Comparison of ENCODE assay signal across 8 cellular contexts in the genomic region with DNA sequence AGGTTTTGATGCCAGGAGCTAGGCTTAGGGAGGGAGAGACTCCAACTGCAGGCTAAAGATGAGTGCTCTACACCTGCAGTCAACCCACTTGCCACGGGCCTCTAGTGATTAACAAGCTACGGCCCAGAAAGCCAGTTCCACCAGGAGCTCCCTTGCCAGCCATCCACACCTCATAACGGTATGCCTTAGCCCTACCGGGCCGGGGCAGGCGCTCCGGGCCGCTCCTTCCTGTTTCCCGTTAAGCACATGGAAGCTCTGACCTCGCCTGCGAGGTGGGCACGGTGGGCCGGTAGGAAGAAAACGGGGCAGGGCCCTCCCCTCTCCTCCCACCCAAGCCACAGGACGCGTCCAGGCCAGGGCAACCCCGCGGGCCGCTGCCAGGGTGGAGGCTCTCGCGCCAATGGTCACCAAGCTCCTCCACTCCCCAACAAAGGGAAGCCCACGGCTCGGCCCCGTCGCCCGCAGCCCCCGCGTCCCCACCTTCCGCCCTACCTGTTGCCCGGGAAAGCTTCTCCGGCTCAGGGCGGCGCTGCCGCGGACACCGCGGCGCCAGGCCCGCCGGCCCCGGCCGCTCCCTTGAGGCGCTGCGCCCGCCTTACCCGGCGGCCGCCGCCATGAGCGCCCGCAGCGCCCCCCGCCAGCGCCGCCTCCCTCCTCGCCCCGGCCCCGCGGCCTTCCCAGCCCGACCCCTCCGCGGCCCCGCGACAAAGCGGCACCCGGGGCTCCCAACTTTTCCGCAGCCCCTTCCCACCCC. TPM values are rescaled to one million over a fixed set of nuclear protein-coding genes. Genes with fewer than 3 reads are reported as not detected.
A peak's percentile ranks its signal among the peaks of the same experiment; 100 is the strongest.
DNase-seq lines count a peak whose midpoint lies in the region; ATAC-seq and TF ChIP-seq lines count a peak whose summit lies in the region.

No MANE protein-coding gene starts in this region.

- H3K4me1 ChIP-seq in Caco-2, result peaks cover 72% of the 10 kb centered on the region

- TF ChIP-seq CTCF in Caco-2 (IDR thresholded peaks at IDR 0.05; ENCODE audit: insufficient read depth in 1 of 2, low read depth in 1 of 2, low read length in 1 of 2, severe bottlenecking in 1 of 2, unreplicated experiment in 1 of 2) (no peak), WTC11 (IDR thresholded peaks at IDR 0.05) (no peak)

- H3K36me3 Mint-ChIP-seq in Caco-2 (ENCODE audit: insufficient read depth, unreplicated experiment), result peaks cover 37% of the 10 kb centered on the region
- H3K36me3 Mint-ChIP-seq in WTC11, result peaks cover under 1% of the 10 kb centered on the region
- peaks cover 14% of the 10 kb centered on the region for H3K36me3 Mint-ChIP-seq in central memory CD8-positive, alpha-beta T cell (ENCODE audit: insufficient read depth)

- DNase-seq in Caco-2, result peak in 1 of 2 experiments; percentile 45
- DNase-seq in WTC11 (ENCODE audit: low spot score), result peak; percentile 39
- DNase-seq in central memory CD8-positive, alpha-beta T cell (ENCODE audit: low spot score in 2 of 2), result peak in 1 of 2 donors; percentile 16
- DNase-seq in left colon, result peak; percentile 39 to 63
- peak in 2 of 3 experiments; percentile 9 to 29 for DNase-seq in stimulated activated CD4-positive, alpha-beta T cell treated with anti-CD3 and anti-CD28 coated beads, TNF-alpha, amount 100 ng/mL, for 4 hours (ENCODE audit: low read depth in 3 of 3)
- DNase-seq in NCI-H1436 treated with DMSO at 0.1 percent for 48 hours (lab: John Stamatoyannopoulos, UW), result no peak

- H3K27ac Mint-ChIP-seq in Caco-2 (ENCODE audit: unreplicated experiment), result peak overlapping the region; percentile 91
- no peak overlapping the region for H3K27ac Mint-ChIP-seq in WTC11
- peak overlapping the region; percentile 88 for H3K27ac Mint-ChIP-seq in central memory CD8-positive, alpha-beta T cell (ENCODE audit: low read depth)

- H3K27me3 Mint-ChIP-seq in Caco-2 (ENCODE audit: insufficient read depth, unreplicated experiment) (no peaks in the 10 kb centered on the region), WTC11 (ENCODE audit: low read depth) (peaks cover 3% of the 10 kb centered on the region; the same call in 1 of the 2 replicates)
- H3K27me3 Mint-ChIP-seq in central memory CD8-positive, alpha-beta T cell, result no peaks in the 10 kb centered on the region

- H3K9me3 ChIP-seq in Caco-2 (no peaks in the 10 kb centered on the region), KOPT-K1 (ENCODE audit: insufficient read depth, low read length, poor library complexity, severe bottlenecking) (no peaks in the 10 kb centered on the region)

- no peaks in the 10 kb centered on the region for H3K27me3 ChIP-seq in Caco-2 (replicated peaks; ENCODE audit: control insufficient read depth, insufficient read depth, low read length)

- H3K9me3 Mint-ChIP-seq in Caco-2 (ENCODE audit: unreplicated experiment) (no peaks in the 10 kb centered on the region), WTC11 (no peaks in the 10 kb centered on the region)
- no peaks in the 10 kb centered on the region for H3K9me3 Mint-ChIP-seq in central memory CD8-positive, alpha-beta T cell

- intact Hi-C loops in Caco-2 (cut with micrococcal nuclease; ENCODE audit: unreplicated experiment) (loop anchor here (10.0 kb wide), 1 partner anchor 409 kb away; no protein-coding TSS in a partner anchor), left colon (cut with DNase I, micrococcal nuclease) (no loop called here)

- peak overlapping the region; percentile 91 for H3K4me3 Mint-ChIP-seq in Caco-2 (ENCODE audit: unreplicated experiment)
- peak overlapping the region; percentile 74 for H3K4me3 Mint-ChIP-seq in WTC11
- H3K4me3 Mint-ChIP-seq in central memory CD8-positive, alpha-beta T cell, result peak overlapping the region; percentile 87

- H3K36me3 ChIP-seq in Caco-2 (ENCODE audit: control insufficient read depth, insufficient read depth, low read length) (no peaks in the 10 kb centered on the region), KOPT-K1 (ENCODE audit: insufficient read depth, low read length) (peaks cover 27% of the 10 kb centered on the region)

- H3K27ac ChIP-seq in KOPT-K1 (ENCODE audit: low read depth, low read length, poor library complexity, severe bottlenecking), result peak overlapping the region; percentile 94

- POLR2A ChIA-PET in Caco-2 (lab: Charles Lee) (interaction anchor here (0.6 kb wide), 3 partner anchors 9 to 39 kb away, joined by 3 read pairs; no protein-coding TSS in a partner anchor), WTC11 (lab: Charles Lee) (interaction anchor here (0.8 to 1.3 kb wide), 2 partner anchors 277 to 345 kb away, joined by 4 read pairs; a partner anchor contains a TSS)

- peak overlapping the region; percentile 96 for H3K4me3 ChIP-seq in Caco-2 (ENCODE audit: low read depth, low read length)

- CTCF ChIA-PET in Caco-2 (lab: Charles Lee) (interaction anchor here (0.6 to 1.6 kb wide), 2 partner anchors 52 to 185 kb away, joined by 4 read pairs; no protein-coding TSS in a partner anchor), WTC11 (lab: Charles Lee) (interaction anchor here (0.6 to 4.0 kb wide), 7 partner anchors 8 to 118 kb away, joined by 3 to 33 read pairs (median 5); a partner anchor contains a TSS)

- BruUV-seq in Caco-2 (replicated peaks; lab: Mats Ljungman, UMichigan), result no TSS peak

- peak; percentile 46 for ATAC-seq in GM21390 (IDR thresholded peaks at IDR 0.05; ENCODE audit: unreplicated experiment)
- peak; percentile 2; the same call in 1 of the 2 replicates for ATAC-seq in WTC11
- ATAC-seq in central memory CD8-positive, alpha-beta T cell (replicated peaks; ENCODE audit: extremely low read depth, poor library complexity, severe bottlenecking), result peak; percentile 34
- peak; percentile 38 for ATAC-seq in left colon

- H3K4me1 Mint-ChIP-seq in Caco-2 (ENCODE audit: low read depth, unreplicated experiment) (peaks cover 49% of the 10 kb centered on the region), WTC11 (peaks cover 64% of the 10 kb centered on the region)
- H3K4me1 Mint-ChIP-seq in central memory CD8-positive, alpha-beta T cell, result peaks cover 57% of the 10 kb centered on the region

TF ChIP-seq in WTC11, 78 proteins besides CTCF, POLR2A, EP300 and RAD21:
- TF ChIP-seq, protein P1, sequence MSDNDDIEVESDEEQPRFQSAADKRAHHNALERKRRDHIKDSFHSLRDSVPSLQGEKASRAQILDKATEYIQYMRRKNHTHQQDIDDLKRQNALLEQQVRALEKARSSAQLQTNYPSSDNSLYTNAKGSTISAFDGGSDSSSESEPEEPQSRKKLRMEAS (CRISPR knock-in tag; IDR thresholded peaks at IDR 0.05), result peak; percentile 36; the same call in 1 of the 2 replicates
- TF ChIP-seq, protein P2, sequence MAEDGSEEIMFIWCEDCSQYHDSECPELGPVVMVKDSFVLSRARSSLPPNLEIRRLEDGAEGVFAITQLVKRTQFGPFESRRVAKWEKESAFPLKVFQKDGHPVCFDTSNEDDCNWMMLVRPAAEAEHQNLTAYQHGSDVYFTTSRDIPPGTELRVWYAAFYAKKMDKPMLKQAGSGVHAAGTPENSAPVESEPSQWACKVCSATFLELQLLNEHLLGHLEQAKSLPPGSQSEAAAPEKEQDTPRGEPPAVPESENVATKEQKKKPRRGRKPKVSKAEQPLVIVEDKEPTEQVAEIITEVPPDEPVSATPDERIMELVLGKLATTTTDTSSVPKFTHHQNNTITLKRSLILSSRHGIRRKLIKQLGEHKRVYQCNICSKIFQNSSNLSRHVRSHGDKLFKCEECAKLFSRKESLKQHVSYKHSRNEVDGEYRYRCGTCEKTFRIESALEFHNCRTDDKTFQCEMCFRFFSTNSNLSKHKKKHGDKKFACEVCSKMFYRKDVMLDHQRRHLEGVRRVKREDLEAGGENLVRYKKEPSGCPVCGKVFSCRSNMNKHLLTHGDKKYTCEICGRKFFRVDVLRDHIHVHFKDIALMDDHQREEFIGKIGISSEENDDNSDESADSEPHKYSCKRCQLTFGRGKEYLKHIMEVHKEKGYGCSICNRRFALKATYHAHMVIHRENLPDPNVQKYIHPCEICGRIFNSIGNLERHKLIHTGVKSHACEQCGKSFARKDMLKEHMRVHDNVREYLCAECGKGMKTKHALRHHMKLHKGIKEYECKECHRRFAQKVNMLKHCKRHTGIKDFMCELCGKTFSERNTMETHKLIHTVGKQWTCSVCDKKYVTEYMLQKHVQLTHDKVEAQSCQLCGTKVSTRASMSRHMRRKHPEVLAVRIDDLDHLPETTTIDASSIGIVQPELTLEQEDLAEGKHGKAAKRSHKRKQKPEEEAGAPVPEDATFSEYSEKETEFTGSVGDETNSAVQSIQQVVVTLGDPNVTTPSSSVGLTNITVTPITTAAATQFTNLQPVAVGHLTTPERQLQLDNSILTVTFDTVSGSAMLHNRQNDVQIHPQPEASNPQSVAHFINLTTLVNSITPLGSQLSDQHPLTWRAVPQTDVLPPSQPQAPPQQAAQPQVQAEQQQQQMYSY (CRISPR knock-in tag; IDR thresholded peaks at IDR 0.05), result 0 out of 2 replicates have a peak, but pooled peaks have one; percentile 3
- TF ChIP-seq KAT7 (CRISPR knock-in tag; IDR thresholded peaks at IDR 0.05; ENCODE audit: borderline replicate concordance), result peak; percentile 14; the same call in 1 of the 2 replicates
- TF ChIP-seq, protein P3, sequence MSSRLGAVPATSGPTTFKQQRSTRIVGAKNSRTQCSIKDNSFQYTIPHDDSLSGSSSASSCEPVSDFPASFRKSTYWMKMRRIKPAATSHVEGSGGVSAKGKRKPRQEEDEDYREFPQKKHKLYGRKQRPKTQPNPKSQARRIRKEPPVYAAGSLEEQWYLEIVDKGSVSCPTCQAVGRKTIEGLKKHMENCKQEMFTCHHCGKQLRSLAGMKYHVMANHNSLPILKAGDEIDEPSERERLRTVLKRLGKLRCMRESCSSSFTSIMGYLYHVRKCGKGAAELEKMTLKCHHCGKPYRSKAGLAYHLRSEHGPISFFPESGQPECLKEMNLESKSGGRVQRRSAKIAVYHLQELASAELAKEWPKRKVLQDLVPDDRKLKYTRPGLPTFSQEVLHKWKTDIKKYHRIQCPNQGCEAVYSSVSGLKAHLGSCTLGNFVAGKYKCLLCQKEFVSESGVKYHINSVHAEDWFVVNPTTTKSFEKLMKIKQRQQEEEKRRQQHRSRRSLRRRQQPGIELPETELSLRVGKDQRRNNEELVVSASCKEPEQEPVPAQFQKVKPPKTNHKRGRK (CRISPR knock-in tag; IDR thresholded peaks at IDR 0.05; ENCODE audit: borderline replicate concordance), result no peak

RNA-seq across cellular contexts. Expression of a gene that starts 0.6 kb away (rescaled TPM):
- total RNA-seq in Caco-2 (2022) (360 and 379 TPM in 2 replicates), WTC11 (2021) (182 to 203 TPM (median 200 TPM) in 3 replicates), left colon (100 to 1,000 TPM; 179 to 205 TPM)

RNA-seq across cellular contexts. Expression of a gene that starts 8.1 kb away (rescaled TPM):
- total RNA-seq in Caco-2 (2022) (30.0 and 42.5 TPM in 2 replicates), WTC11 (2021) (1.5 to 1.6 TPM (median 1.6 TPM) in 3 replicates), left colon (not detected)

RNA-seq across cellular contexts. Expression of a gene that starts 32.7 kb away (rescaled TPM):
- 15.6 and 16.9 TPM in 2 replicates for total RNA-seq in Caco-2 (2022)
- total RNA-seq in WTC11 (2021), result 10.1 to 11.2 TPM (median 11.0 TPM) in 3 replicates
- 10 to 100 TPM; 43.5 to 50.4 TPM for total RNA-seq in left colon

RNA-seq across cellular contexts. Expression of a gene that starts 34.2 kb away (rescaled TPM):
- 24.2 and 24.3 TPM in 2 replicates for total RNA-seq in Caco-2 (2022)
- 24.5 to 29.6 TPM (median 28.5 TPM) in 3 replicates for total RNA-seq in WTC11 (2021)
- total RNA-seq in left colon, result 10 to 100 TPM; 18.9 to 19.0 TPM

RNA-seq across cellular contexts. Expression of a gene that starts 47.8 kb away (rescaled TPM):
- total RNA-seq in Caco-2 (2022), result 45.0 and 46.7 TPM in 2 replicates
- total RNA-seq in WTC11 (2021), result 48.1 to 53.1 TPM (median 48.8 TPM) in 3 replicates
- 10 to 100 TPM; 35.7 to 38.9 TPM for total RNA-seq in left colon

Comparison
In these comparisons a context has a peak if more than half of its experiments do, and no peak if none do; other contexts are left out.
1. RNA of a gene that starts 8.1 kb away (total RNA-seq): 30.0 to 42.5 TPM in Caco-2; 1.5 to 1.6 TPM in WTC11 and not detected in left colon; every median in the first group is over 10 times any median in the second.
2. Peak in every context shown above with its lines, with median percentiles within 50 percentile points of each other: H3K4me3 Mint-ChIP-seq and ATAC-seq.